ENCODE assay signal across 8 cellular contexts in the genomic region with DNA sequence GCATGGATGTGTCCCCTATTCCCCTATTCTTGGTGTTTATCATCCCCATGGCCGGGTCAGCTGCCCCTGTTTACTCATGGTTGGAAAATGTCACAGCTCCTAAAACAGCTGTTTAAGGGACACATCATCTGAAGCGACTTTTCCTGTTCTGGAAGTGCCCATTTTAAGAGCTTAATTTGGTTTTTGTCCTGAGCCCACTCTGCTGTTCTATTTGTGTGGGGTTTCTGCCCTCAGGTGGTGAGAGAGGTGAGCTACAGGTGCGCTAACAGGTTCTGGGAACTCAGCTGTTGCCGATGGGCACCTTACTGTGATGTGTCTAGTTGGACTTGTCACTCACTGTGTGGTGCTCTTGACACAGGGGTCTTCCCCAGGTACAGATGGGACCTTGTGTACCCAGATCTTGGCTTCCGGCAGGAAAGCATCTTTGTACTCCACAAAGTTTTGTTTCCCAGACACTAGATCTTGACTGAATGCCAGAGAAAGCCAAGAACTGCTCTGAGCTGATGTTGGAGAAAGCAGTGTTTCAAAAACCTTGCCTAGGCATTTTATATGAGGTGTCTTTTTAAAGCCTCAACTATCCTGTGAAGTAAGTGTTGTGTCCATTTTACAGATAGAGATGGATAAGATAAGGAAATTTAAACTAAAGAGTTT. TPM values are rescaled to one million over a fixed set of nuclear protein-coding genes. Genes with fewer than 3 reads are reported as not detected.
A peak's percentile ranks its signal among the peaks of the same experiment; 100 is the strongest.
DNase-seq lines count a peak whose midpoint lies in the region; ATAC-seq and TF ChIP-seq lines count a peak whose summit lies in the region.

No MANE protein-coding gene starts in this region.

- H3K79me2 ChIP-seq in PC-9 (ENCODE audit: low read depth), result no peaks in the 10 kb centered on the region

- no peak overlapping the region for H3K4me2 ChIP-seq in PC-9

- H3K9me3 ChIP-seq in PC-9 (ENCODE audit: insufficient read depth, low read depth) (no peaks in the 10 kb centered on the region), ovary (no peaks in the 10 kb centered on the region)

- H3K27ac ChIP-seq in PC-9 (no peak overlapping the region), ovary (no peak overlapping the region)

- no peaks in the 10 kb centered on the region for H3K9me3 Mint-ChIP-seq in Calu3 (ENCODE audit: low read depth, unreplicated experiment)

- H3K4me1 ChIP-seq in PC-9 (replicated peaks; ENCODE audit: insufficient read depth) (no peaks in the 10 kb centered on the region), ovary (ENCODE audit: insufficient read depth) (peaks cover 2% of the 10 kb centered on the region)

- H3K27me3 ChIP-seq in PC-9 (ENCODE audit: insufficient read depth, low read depth) (peaks cover 31% of the 10 kb centered on the region), ovary (no peaks in the 10 kb centered on the region)

- no peaks in the 10 kb centered on the region for H3F3A ChIP-seq in PC-9 (ENCODE audit: insufficient read depth, low read depth)

- H3K4me3 Mint-ChIP-seq in Calu3 (ENCODE audit: low read depth, unreplicated experiment), result no peak overlapping the region

- H2AFZ ChIP-seq in PC-9, result no peak overlapping the region

- peaks cover 23% of the 10 kb centered on the region for H3K27me3 Mint-ChIP-seq in Calu3 (ENCODE audit: unreplicated experiment)

- WGBS in ovary, 3 donors, result 22 to 28% (median 25%) methylated on average over 5 of the region's 5 CpGs

- H3K9me2 ChIP-seq in PC-9 (ENCODE audit: insufficient read depth), result no peaks in the 10 kb centered on the region

- ATAC-seq in GM18519 (IDR thresholded peaks at IDR 0.05; ENCODE audit: low FRiP score, unreplicated experiment) (no peak), HG03025 (IDR thresholded peaks at IDR 0.05; ENCODE audit: low FRiP score, unreplicated experiment) (no peak)

- TF ChIP-seq POLR2A in ovary (IDR thresholded peaks at IDR 0.05), result no peak

- H3K36me3 Mint-ChIP-seq in Calu3 (ENCODE audit: insufficient read depth, unreplicated experiment), result no peaks in the 10 kb centered on the region

- intact Hi-C loops in Calu3 (cut with micrococcal nuclease; ENCODE audit: unreplicated experiment) (loop anchor here (1.0 to 10.0 kb wide), 6 partner anchors 129 to 957 kb away; no protein-coding TSS in a partner anchor), PC-9 (cut with micrococcal nuclease; ENCODE audit: unreplicated experiment) (loop anchor here (1.0 to 10.0 kb wide), 7 partner anchors 35 to 929 kb away; no protein-coding TSS in a partner anchor), ovary (cut with DNase I) (loop anchor here (5.0 to 10.0 kb wide), 4 partner anchors 129 to 957 kb away; a partner anchor contains a TSS)

- no peak for TF ChIP-seq EP300 in ovary (IDR thresholded peaks at IDR 0.05)

- no peaks in the 10 kb centered on the region for H4K20me1 ChIP-seq in PC-9 (ENCODE audit: insufficient read depth)

- POLR2A ChIA-PET in PC-9 (lab: Charles Lee; ENCODE audit: unreplicated experiment), result no interaction called here

- TF ChIP-seq CTCF in Calu3 (IDR thresholded peaks at IDR 0.05; ENCODE audit: unreplicated experiment) (peak; percentile 83), PC-9 (conservative IDR thresholded peaks at IDR 0.05) (peak; percentile 87), ovary (IDR thresholded peaks at IDR 0.05) (peak in 1 of 3 donors; percentile 28)

- H3K4me3 ChIP-seq in PC-9, result no peak overlapping the region
- H3K4me3 ChIP-seq in ovary, result no peak overlapping the region

- H3K36me3 ChIP-seq in PC-9 (ENCODE audit: low read depth), result no peaks in the 10 kb centered on the region
- no peaks in the 10 kb centered on the region for H3K36me3 ChIP-seq in ovary

- no peak overlapping the region for H3K27ac Mint-ChIP-seq in Calu3 (ENCODE audit: unreplicated experiment)

- no TSS peak for BruUV-seq in Calu3 (replicated peaks; lab: Mats Ljungman, UMichigan)
- BruUV-seq in PC-9 (replicated peaks; lab: Mats Ljungman, UMichigan), result no TSS peak

- H3K4me1 Mint-ChIP-seq in Calu3 (ENCODE audit: low read depth, unreplicated experiment), result peaks cover 23% of the 10 kb centered on the region

- CTCF ChIA-PET in Calu3 (lab: Charles Lee), result interaction anchor here (0.6 to 10.3 kb wide), 19 partner anchors 8 to 938 kb away, joined by 3 to 175 read pairs (median 5); a partner anchor contains a TSS
- CTCF ChIA-PET in PC-9 (lab: Charles Lee), result interaction anchor here (0.6 to 2.5 kb wide), 9 partner anchors 20 to 1409 kb away, joined by 3 to 26 read pairs (median 3); no protein-coding TSS in a partner anchor

- DNase-seq in Calu3 (peak; percentile 75), H4 (ENCODE audit: low spot score) (peak; percentile 50), PC-9 (peak; percentile 34 to 53), dermis microvascular lymphatic vessel endothelial cell (ENCODE audit: low read depth in 2 of 2) (peak; percentile 30 to 56), ovary (peak in 3 of 5 donors; percentile 39 to 53 (median 51)), GF-D8 (lab: John Stamatoyannopoulos, UW) (no peak)

RNA-seq across cellular contexts. Expression of a gene that starts 59.0 kb away (rescaled TPM):
- total RNA-seq in Calu3 (2022) (0.76 and 0.86 TPM in 2 replicates), PC-9 (2021) (not detected in 2 replicates), dermis microvascular lymphatic vessel endothelial cell (0.13 TPM in 1 of 2 replicates, not detected in the other), ovary (1 to 10 TPM in 1 of 7 donors, under 1 TPM in 6; 0.18 to 1.1 (median 0.46) TPM)
- total RNA-seq in H4 (2014; rRNA removed; shearing (Covaris generic)), result 0.64 and 2.0 TPM in 2 replicates
- polyA plus RNA-seq in ovary, result 1 to 10 TPM in 1 of 2 donors, under 1 TPM in 1; 0.69 to 2.0 TPM
